ENCODE assay signal across 11 cellular contexts in genomic region chr20:881051-881820, GRCh38. TPM values are rescaled to one million over a fixed set of nuclear protein-coding genes. Genes with fewer than 3 reads are reported as not detected.
A peak's percentile ranks its signal among the peaks of the same experiment; 100 is the strongest.
DNase-seq lines count a peak whose midpoint lies in the region; ATAC-seq and TF ChIP-seq lines count a peak whose summit lies in the region.
"Had no signal": no experiment of that assay in that cellular context is flagged by ENCODE, and none has a peak within 500 bp of the region (broad histone marks: within the 10 kb centered on the region; RNA-seq: fewer than 3 reads in every experiment).

No MANE protein-coding gene starts in this region.

- H3K27ac ChIP-seq in lower lobe of right lung = no peak overlapping the region
- H3K27ac ChIP-seq: prostate gland, tibial nerve, WERI-Rb-1 had no signal

- H3K27me3 Mint-ChIP-seq in activated T-helper 17 cell treated with anti-CD3 and anti-CD28 coated beads, Interleukin-2, amount 50 U/mL, for 72 hours = peaks cover 5% of the 10 kb centered on the region
- H3K27me3 Mint-ChIP-seq in osteocyte (ENCODE audit: unreplicated experiment) = peaks cover 10% of the 10 kb centered on the region

- DNase-seq in GDM1 (lab: John Stamatoyannopoulos, UW) (peak; percentile 31), NCI-H460 (ENCODE audit: extremely low read depth, low read depth) (peak; percentile 67), lower lobe of right lung (no peak), osteocyte (ENCODE audit: extremely low spot score, unreplicated experiment) (no peak), DMS153 (lab: John Stamatoyannopoulos, UW) (no peak), DMS 273 treated with DMSO at 0.1 percent for 48 hours (lab: John Stamatoyannopoulos, UW) (no peak)
- DNase-seq: WERI-Rb-1 had no signal

- TF ChIP-seq CTCF in lower lobe of right lung (IDR thresholded peaks at IDR 0.05) (no peak), osteocyte (IDR thresholded peaks at IDR 0.05) (no peak)

- peak overlapping the region; percentile 90 for H3K27ac Mint-ChIP-seq in activated T-helper 17 cell treated with anti-CD3 and anti-CD28 coated beads, Interleukin-2, amount 50 U/mL, for 72 hours
- no peak overlapping the region for H3K27ac Mint-ChIP-seq in osteocyte (ENCODE audit: unreplicated experiment)

- H3K27me3 ChIP-seq in lower lobe of right lung (ENCODE audit: low read depth) = peaks cover 20% of the 10 kb centered on the region
- H3K27me3 ChIP-seq: tibial nerve had no signal

- H3K9me3 Mint-ChIP-seq in activated T-helper 17 cell treated with anti-CD3 and anti-CD28 coated beads, Interleukin-2, amount 50 U/mL, for 72 hours = no peaks in the 10 kb centered on the region
- no peaks in the 10 kb centered on the region for H3K9me3 Mint-ChIP-seq in osteocyte (ENCODE audit: unreplicated experiment)

- intact Hi-C loops in lower lobe of right lung (cut with DNase I) = no loop called here

- H3K9me3 ChIP-seq in lower lobe of right lung = no peaks in the 10 kb centered on the region
- H3K9me3 ChIP-seq: prostate gland, tibial nerve had no signal

- H3K4me3 Mint-ChIP-seq in activated T-helper 17 cell treated with anti-CD3 and anti-CD28 coated beads, Interleukin-2, amount 50 U/mL, for 72 hours = peak overlapping the region; percentile 63
- no peak overlapping the region for H3K4me3 Mint-ChIP-seq in osteocyte (ENCODE audit: unreplicated experiment)

- peak; percentile 99 for ATAC-seq in activated T-helper 17 cell treated with anti-CD3 and anti-CD28 coated beads, Interleukin-2, amount 50 U/mL, for 72 hours (replicated peaks)
- ATAC-seq in lower lobe of right lung (peak; percentile 71 to 76), GM21717 (IDR thresholded peaks at IDR 0.05; ENCODE audit: unreplicated experiment) (no peak)

- H3K4me1 ChIP-seq in lower lobe of right lung = peaks cover 6% of the 10 kb centered on the region
- H3K4me1 ChIP-seq: prostate gland had no signal

- no peaks in the 10 kb centered on the region for H3K36me3 ChIP-seq in lower lobe of right lung
- H3K36me3 ChIP-seq: prostate gland, tibial nerve, WERI-Rb-1 had no signal

- no peaks in the 10 kb centered on the region for H3K36me3 Mint-ChIP-seq in activated T-helper 17 cell treated with anti-CD3 and anti-CD28 coated beads, Interleukin-2, amount 50 U/mL, for 72 hours (ENCODE audit: low read depth)
- H3K36me3 Mint-ChIP-seq in osteocyte (ENCODE audit: unreplicated experiment) = no peaks in the 10 kb centered on the region

- peaks cover 9% of the 10 kb centered on the region for H3K4me1 Mint-ChIP-seq in activated T-helper 17 cell treated with anti-CD3 and anti-CD28 coated beads, Interleukin-2, amount 50 U/mL, for 72 hours
- no peaks in the 10 kb centered on the region for H3K4me1 Mint-ChIP-seq in osteocyte (ENCODE audit: unreplicated experiment)

- H3K4me3 ChIP-seq in lower lobe of right lung = no peak overlapping the region
- H3K4me3 ChIP-seq: prostate gland, tibial nerve had no signal

RNA-seq across cellular contexts. Expression of gene ANGPT4, which starts 34.9 kb away (rescaled TPM):
- total RNA-seq in NCI-H460 (2014; rRNA removed; shearing (Covaris generic)) = not detected in 2 replicates
- polyA plus RNA-seq in NCI-H460 (2014; cell fraction: nucleus; rRNA removed) = not detected in 2 replicates
- total RNA-seq in activated T-helper 17 cell treated with anti-CD3 and anti-CD28 coated beads, Interleukin-2, amount 50 U/mL, for 72 hours = under 1 TPM in 1 of 2 donors, not detected in 1; 0.06 TPM
- total RNA-seq in lower lobe of right lung = 6.0 TPM
- not detected in 2 replicates for total RNA-seq in osteocyte

RNA-seq across cellular contexts. Expression of gene FAM110A, which starts 47.7 kb away (rescaled TPM):
- total RNA-seq in NCI-H460 (2014; rRNA removed; shearing (Covaris generic)) = 2.6 and 3.7 TPM in 2 replicates
- polyA plus RNA-seq in NCI-H460 (2014; cell fraction: nucleus; rRNA removed) = 11.4 and 12.2 TPM in 2 replicates
- 10 to 100 TPM; 17.4 to 20.8 TPM for total RNA-seq in activated T-helper 17 cell treated with anti-CD3 and anti-CD28 coated beads, Interleukin-2, amount 50 U/mL, for 72 hours
- total RNA-seq in lower lobe of right lung (21.4 TPM), osteocyte (2.6 and 2.7 TPM in 2 replicates)

Comparison
In these comparisons a context has a peak if more than half of its experiments do, and no peak if none do; other contexts are left out.
1. DNase-seq: peak in GDM1 (single experiment) and NCI-H460 (single experiment); none in lower lobe of right lung (single experiment), osteocyte (single experiment), DMS153 (single experiment) and DMS 273 treated with DMSO at 0.1 percent for 48 hours (single experiment).